In genomic region chr12:109475993-109476806, GRCh38 we compare ENCODE assay signal across 8 cellular contexts. TPM values are rescaled to one million over a fixed set of nuclear protein-coding genes. Genes with fewer than 3 reads are reported as not detected.
A peak's percentile ranks its signal among the peaks of the same experiment; 100 is the strongest.
DNase-seq lines count a peak whose midpoint lies in the region; ATAC-seq and TF ChIP-seq lines count a peak whose summit lies in the region.

No MANE protein-coding gene starts in this region.

- peak overlapping the region; percentile 93 to 97 for H3K4me3 ChIP-seq in CD4-positive, alpha-beta memory T cell (ENCODE audit: low read length in 2 of 2)
- peak overlapping the region; percentile 99 for H3K4me3 ChIP-seq in endodermal cell (ENCODE audit: low read length)
- peak overlapping the region; percentile 91 to 92 for H3K4me3 ChIP-seq in neuronal stem cell (ENCODE audit: low read length in 2 of 2)

- intact Hi-C loops in CD4-positive, alpha-beta memory T cell (cut with micrococcal nuclease) = loop anchor here (2.0 to 5.0 kb wide), 4 partner anchors 44 to 915 kb away; partner anchors contain the start of genes FAM222A, SART3 and SSH1
- intact Hi-C loops in posterior cingulate gyrus (cut with DNase I) = loop anchor here (5.0 kb wide), 1 partner anchor 49 kb away; no protein-coding TSS in a partner anchor

- H2BK15ac ChIP-seq in neuronal stem cell (ENCODE audit: low read length) = peak overlapping the region; percentile 30

- H3K4ac ChIP-seq in neuronal stem cell (ENCODE audit: low read length) = no peak overlapping the region

- H3K27me3 ChIP-seq in CD4-positive, alpha-beta memory T cell (ENCODE audit: insufficient read depth, low read length) = no peaks in the 10 kb centered on the region
- H3K27me3 ChIP-seq in endodermal cell (ENCODE audit: control insufficient read depth, insufficient read depth, low read length, poor library complexity, severe bottlenecking) (no peaks in the 10 kb centered on the region), neuronal stem cell (ENCODE audit: control insufficient read depth in 3 of 3, insufficient read depth in 3 of 3, low read depth in 1 of 3, low read length in 3 of 3) (no peaks in the 10 kb centered on the region)

- H3K4me2 ChIP-seq in neuronal stem cell (ENCODE audit: insufficient read depth, low read length, poor library complexity, severe bottlenecking) = peak overlapping the region; percentile 65

- H3K4me1 Mint-ChIP-seq in CD4-positive, alpha-beta memory T cell = peaks cover 30 to 66% (median 37%) of the 10 kb centered on the region in 4 donors
- H3K4me1 Mint-ChIP-seq in endodermal cell = peaks cover 16% of the 10 kb centered on the region

- H3K27ac ChIP-seq in CD4-positive, alpha-beta memory T cell (ENCODE audit: low read depth, low read length) = peak overlapping the region; percentile 87
- H3K27ac ChIP-seq in endodermal cell (ENCODE audit: low read depth, low read length) (peak overlapping the region; percentile 35), neuronal stem cell (replicated peaks; ENCODE audit: low read length) (no peak overlapping the region)

- peaks cover 0 to 14% of the 10 kb centered on the region in 2 donors for H3K36me3 Mint-ChIP-seq in CD4-positive, alpha-beta memory T cell
- H3K36me3 Mint-ChIP-seq in endodermal cell (ENCODE audit: low read depth) = no peaks in the 10 kb centered on the region

- H3K79me1 ChIP-seq in neuronal stem cell (ENCODE audit: low read depth, low read length) = peaks cover 5% of the 10 kb centered on the region

- no peaks in the 10 kb centered on the region for H3K27me3 Mint-ChIP-seq in CD4-positive, alpha-beta memory T cell
- no peaks in the 10 kb centered on the region for H3K27me3 Mint-ChIP-seq in endodermal cell (ENCODE audit: insufficient read depth)

- peak overlapping the region; percentile 97 to 99 (median 97) for H3K4me3 Mint-ChIP-seq in CD4-positive, alpha-beta memory T cell
- H3K4me3 Mint-ChIP-seq in endodermal cell = peak overlapping the region; percentile 89

- H2AK5ac ChIP-seq in neuronal stem cell (ENCODE audit: low read depth, low read length) = peak overlapping the region; percentile 35

- H3K27ac Mint-ChIP-seq in CD4-positive, alpha-beta memory T cell = peak overlapping the region; percentile 98 to 100 (median 99)
- H3K27ac Mint-ChIP-seq in endodermal cell = peak overlapping the region; percentile 99

- no peaks in the 10 kb centered on the region for H3K9me3 ChIP-seq in CD4-positive, alpha-beta memory T cell (ENCODE audit: control insufficient read depth in 1 of 2, low read length in 2 of 2)
- no peaks in the 10 kb centered on the region for H3K9me3 ChIP-seq in endodermal cell (ENCODE audit: control insufficient read depth, low read length)
- H3K9me3 ChIP-seq in neuronal stem cell (replicated peaks in 1 of 2; ENCODE audit: control insufficient read depth in 2 of 2, insufficient read depth in 1 of 2, low read depth in 1 of 2, low read length in 2 of 2) = no peaks in the 10 kb centered on the region

- peaks cover 38% of the 10 kb centered on the region for H3K4me1 ChIP-seq in CD4-positive, alpha-beta memory T cell (ENCODE audit: insufficient read depth, low read length)
- H3K4me1 ChIP-seq in endodermal cell (ENCODE audit: control insufficient read depth, insufficient read depth, low read length) = peaks cover 16% of the 10 kb centered on the region
- H3K4me1 ChIP-seq in neuronal stem cell (ENCODE audit: control insufficient read depth in 2 of 2, insufficient read depth in 1 of 2, low read depth in 1 of 2, low read length in 2 of 2) = peaks cover 2 to 8% of the 10 kb centered on the region in 2 donors

- no peak overlapping the region for H3K18ac ChIP-seq in neuronal stem cell (ENCODE audit: low read length)

- no peaks in the 10 kb centered on the region for H3K9me3 Mint-ChIP-seq in CD4-positive, alpha-beta memory T cell
- no peaks in the 10 kb centered on the region for H3K9me3 Mint-ChIP-seq in endodermal cell

- peak overlapping the region; percentile 67 for H2BK5ac ChIP-seq in neuronal stem cell (ENCODE audit: low read length)

- H4K91ac ChIP-seq in neuronal stem cell (ENCODE audit: low read depth, low read length, poor library complexity) = no peak overlapping the region

- H2BK12ac ChIP-seq in neuronal stem cell (ENCODE audit: low read length) = no peak overlapping the region

- no peak overlapping the region for H3K23ac ChIP-seq in neuronal stem cell (ENCODE audit: low read depth, low read length, poor library complexity)

- TF ChIP-seq CTCF in endodermal cell (conservative IDR thresholded peaks at IDR 0.05) = no peak

- no peak overlapping the region for H3K14ac ChIP-seq in neuronal stem cell (ENCODE audit: low read length)

- H4K8ac ChIP-seq in neuronal stem cell (ENCODE audit: low read depth, low read length) = no peak overlapping the region

- in situ Hi-C loops in G401 (cut with HindIII; ENCODE audit: low sequenced_read_pairs) = no loop called here

- peak overlapping the region; percentile 91 for H3K9ac ChIP-seq in endodermal cell (ENCODE audit: extremely low read depth, low read length, poor library complexity, severe bottlenecking)
- peak overlapping the region; percentile 92 for H3K9ac ChIP-seq in neuronal stem cell (ENCODE audit: low read depth, low read length, poor library complexity)

- no peak overlapping the region for H2BK120ac ChIP-seq in neuronal stem cell (ENCODE audit: low read depth, low read length)

- no peaks in the 10 kb centered on the region for H3K36me3 ChIP-seq in CD4-positive, alpha-beta memory T cell (ENCODE audit: insufficient read depth, low read length)
- H3K36me3 ChIP-seq in endodermal cell (ENCODE audit: control insufficient read depth, insufficient read depth, low read length) (peaks cover 20% of the 10 kb centered on the region), neuronal stem cell (replicated peaks in 1 of 2; ENCODE audit: control insufficient read depth in 2 of 2, insufficient read depth in 2 of 2, low read length in 2 of 2) (peaks cover 2 to 42% of the 10 kb centered on the region in 2 donors)

- POLR2A ChIA-PET in CD4-positive, alpha-beta memory T cell (lab: Charles Lee; ENCODE audit: partially characterized antibody) = interaction anchor here (1.0 to 1.4 kb wide), 4 partner anchors 13 to 841 kb away, joined by 3 to 9 read pairs (median 5); partner anchors contain the start of genes MMAB and MVK

- 20 to 23% methylated on average over 15 to 19 of the region's 19 CpGs for WGBS in endodermal cell (ENCODE audit: insufficient coverage in 1 of 2, insufficient read length in 1 of 2), 2 experiments
- no CpG with 5 or more reads among the region's 19 CpGs for WGBS in neuronal stem cell (ENCODE audit: extremely low coverage in 2 of 2, insufficient read length in 2 of 2, insufficient replicate concordance in 1 of 2), 2 donors

- H2AFZ ChIP-seq in neuronal stem cell (ENCODE audit: low read length) = peak overlapping the region; percentile 99

- no peak for ATAC-seq in GM19395 (IDR thresholded peaks at IDR 0.05; ENCODE audit: unreplicated experiment)

- no peak for DNase-seq in CD4-positive, alpha-beta memory T cell
- DNase-seq in NCI-H69 (lab: John Stamatoyannopoulos, UW) (peak; percentile 37), endodermal cell (peak; percentile 52), neuronal stem cell (ENCODE audit: low spot score) (no peak), G401 (ENCODE audit: low spot score) (no peak), DMS153 (lab: John Stamatoyannopoulos, UW) (no peak), posterior cingulate gyrus (no peak)

- CTCF ChIA-PET in CD4-positive, alpha-beta memory T cell (lab: Charles Lee; ENCODE audit: partially characterized antibody) = interaction anchor here (1.5 kb wide), 1 partner anchor 48 kb away, joined by 3 read pairs; no protein-coding TSS in a partner anchor

RNA-seq across cellular contexts. Expression of gene KCTD10, which starts 0.9 kb away (rescaled TPM):
- total RNA-seq in CD4-positive, alpha-beta memory T cell = 10 to 100 TPM; 29.2 to 31.9 TPM
- 10 to 100 TPM; 23.2 to 25.3 TPM for polyA plus RNA-seq in CD4-positive, alpha-beta memory T cell
- 10 to 100 TPM; 50.9 to 53.5 TPM for total RNA-seq in endodermal cell
- polyA plus RNA-seq in endodermal cell (2013, experiment 1 of 2) = 51.3 TPM
- polyA plus RNA-seq in endodermal cell (2013, experiment 2 of 2) = 55.3 TPM
- polyA plus RNA-seq in neuronal stem cell (2013, experiment 1 of 2) = 32.1 TPM
- 35.4 TPM for polyA plus RNA-seq in neuronal stem cell (2013, experiment 2 of 2)
- total RNA-seq in G401 (2014; rRNA removed; shearing (Covaris generic)) = 46.4 and 59.2 TPM in 2 replicates

RNA-seq across cellular contexts. Expression of gene UBE3B, which starts 1.2 kb away (rescaled TPM):
- total RNA-seq in CD4-positive, alpha-beta memory T cell = 10 to 100 TPM; 55.8 to 58.1 TPM
- polyA plus RNA-seq in CD4-positive, alpha-beta memory T cell = 10 to 100 TPM; 24.0 to 24.4 TPM
- total RNA-seq in endodermal cell = 10 to 100 TPM; 32.0 to 39.8 TPM
- polyA plus RNA-seq in endodermal cell (2013, experiment 1 of 2) = 30.8 TPM
- polyA plus RNA-seq in endodermal cell (2013, experiment 2 of 2) = 29.5 TPM
- polyA plus RNA-seq in neuronal stem cell (2013, experiment 1 of 2) = 17.1 TPM
- 17.7 TPM for polyA plus RNA-seq in neuronal stem cell (2013, experiment 2 of 2)
- total RNA-seq in G401 (2014; rRNA removed; shearing (Covaris generic)) = 20.3 and 37.8 TPM in 2 replicates

Comparison
In these comparisons a context has a peak if more than half of its experiments do, and no peak if none do; other contexts are left out.
1. DNase-seq: peak in NCI-H69 (single experiment) and endodermal cell (single experiment); none in CD4-positive, alpha-beta memory T cell (0 of 5), neuronal stem cell (single experiment), G401 (single experiment), DMS153 (single experiment) and posterior cingulate gyrus (0 of 10).
2. Peak in every context shown above with its lines, with median percentiles within 50 percentile points of each other: H3K4me3 ChIP-seq.